In genomic region chr5:4905674-4906528, GRCh38 we compare ENCODE assay signal across 11 cellular contexts.
DNase-seq lines count a peak whose midpoint lies in the region; ATAC-seq and TF ChIP-seq lines count a peak whose summit lies in the region.
"Had no signal": no experiment of that assay in that cellular context is flagged by ENCODE, and none has a peak within 500 bp of the region (broad histone marks: within the 10 kb centered on the region; RNA-seq: fewer than 3 reads in every experiment).

No MANE protein-coding gene starts in this region.

- 78 to 88% methylated on average over 7 to 19 of the region's 19 CpGs for WGBS in transverse colon (ENCODE audit: low coverage in 1 of 2), 2 donors

- TF ChIP-seq CTCF in dorsolateral prefrontal cortex (IDR thresholded peaks at IDR 0.05 in 54 of 56, conservative IDR thresholded peaks at IDR 0.05 in 2 of 56; ENCODE audit: low read depth in 1 of 56, partially characterized antibody in 56 of 56) (peak in 15 of 56 donors; percentile 7 to 31 (median 20)), transverse colon (IDR thresholded peaks at IDR 0.05) (no peak)

- peaks cover 0 to 14% (median 7%) of the 10 kb centered on the region in 4 donors for H3K4me1 ChIP-seq in transverse colon
- H3K4me1 ChIP-seq: foreskin keratinocyte had no signal

- H3K27ac ChIP-seq in dorsolateral prefrontal cortex (peak overlapping the region in 1 of 59 donors; percentile 82), transverse colon (peak overlapping the region in 1 of 4 donors; percentile 32)
- H3K27ac ChIP-seq: coronary artery, foreskin keratinocyte had no signal

- H3K36me3 ChIP-seq in transverse colon: no peaks in the 10 kb centered on the region

- H3K9me3 ChIP-seq in transverse colon: no peaks in the 10 kb centered on the region

- ATAC-seq in GM18868 (IDR thresholded peaks at IDR 0.05; ENCODE audit: unreplicated experiment) (no peak), HG02623 (IDR thresholded peaks at IDR 0.05; ENCODE audit: unreplicated experiment) (no peak)
- ATAC-seq: foreskin keratinocyte had no signal

- H3K27me3 ChIP-seq in dorsolateral prefrontal cortex: peaks cover 0 to 3% (median 0%) of the 10 kb centered on the region in 45 donors
- H3K27me3 ChIP-seq in transverse colon: no peaks in the 10 kb centered on the region
- H3K27me3 ChIP-seq: foreskin keratinocyte had no signal

- in situ Hi-C loops in transverse colon (cut with MboI; ENCODE audit: low pct_ligation_motif_present in 1 of 4, low pct_unique_long_range_greater_than_20kb in 1 of 4, low sequenced_read_pairs in 3 of 4): no loop called here

- intact Hi-C loops in dorsolateral prefrontal cortex (cut with DNase I): no loop called here
- intact Hi-C loops in transverse colon (cut with DNase I; ENCODE audit: low total_unique reads): no loop called here

- TF ChIP-seq EP300 in transverse colon (IDR thresholded peaks at IDR 0.05; ENCODE audit: low read depth): no peak

- DNase-seq in LHCN-M2 (ENCODE audit: low read depth) (peak; percentile 3), dorsolateral prefrontal cortex (peak in 6 of 10 donors; percentile 21 to 89 (median 44)), midbrain (lab: John Stamatoyannopoulos, UW) (peak; percentile 16), transverse colon (peak; percentile 16)
- DNase-seq in activated CD4-positive, alpha-beta T cell treated with anti-CD3 and anti-CD28 coated beads, Interleukin-2, amount 50 U/mL, for 4 hours: no peak
- DNase-seq: foreskin keratinocyte, kidney glomerular epithelial cell, NCI-H187 treated with DMSO at 0.1 percent for 48 hours had no signal

- TF ChIP-seq POLR2A in transverse colon (IDR thresholded peaks at IDR 0.05): no peak

- H3K4me3 ChIP-seq in dorsolateral prefrontal cortex: peak overlapping the region in 6 of 59 donors; percentile 4 to 28 (median 18)
- no peak overlapping the region for H3K4me3 ChIP-seq in transverse colon
- H3K4me3 ChIP-seq: coronary artery had no signal

Comparison
In these comparisons a context has a peak if more than half of its experiments do, and no peak if none do; other contexts are left out.
1. DNase-seq: peak in LHCN-M2 (single experiment), dorsolateral prefrontal cortex (6 of 10), midbrain (single experiment) and transverse colon (single experiment); none in activated CD4-positive, alpha-beta T cell treated with anti-CD3 and anti-CD28 coated beads, Interleukin-2, amount 50 U/mL, for 4 hours (0 of 2).